26 cellular contexts compared by ENCODE assay signal in the genomic region with DNA sequence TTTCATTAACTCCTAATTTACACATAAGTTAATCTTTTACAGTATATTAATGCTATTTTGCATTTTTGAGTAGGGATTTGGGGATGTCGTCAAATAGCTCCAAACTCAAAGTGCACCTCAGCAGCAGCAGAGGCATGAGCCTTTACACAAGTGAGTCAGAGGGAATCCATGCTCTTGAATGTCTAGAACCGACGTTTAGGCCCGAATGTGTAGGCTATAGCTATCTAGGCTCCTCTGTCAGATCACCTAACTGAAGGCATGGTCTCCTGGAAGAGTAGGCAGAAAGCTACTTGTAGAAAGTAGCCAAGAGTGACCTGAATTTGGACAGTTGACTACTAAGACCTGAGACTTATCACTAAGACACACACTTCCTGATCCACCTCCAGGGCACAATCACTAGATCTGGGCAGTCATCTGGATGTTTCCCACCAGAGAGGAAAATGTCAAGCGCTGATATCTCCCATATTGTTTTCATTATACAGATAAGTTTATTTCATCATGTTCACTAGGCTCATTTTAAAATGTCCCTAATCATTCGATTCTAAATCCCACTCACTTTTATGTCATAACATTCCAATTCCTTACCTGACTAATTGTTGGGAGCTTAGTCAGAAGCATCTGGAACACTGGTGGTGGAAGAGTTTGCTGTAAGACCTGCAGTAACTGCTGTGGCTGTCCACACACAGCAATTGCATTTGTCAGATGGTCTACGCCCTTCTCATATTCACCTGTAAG. TPM values are rescaled to one million over a fixed set of nuclear protein-coding genes. Genes with fewer than 3 reads are reported as not detected.
DNase-seq lines count a peak whose midpoint lies in the region; ATAC-seq, FAIRE-seq and TF ChIP-seq lines count a peak whose summit lies in the region.
"Had no signal": no experiment of that assay in that cellular context is flagged by ENCODE, and none has a peak within 500 bp of the region (broad histone marks: within the 10 kb centered on the region; RNA-seq: fewer than 3 reads in every experiment).

No MANE protein-coding gene starts in this region.

- H3K27ac Mint-ChIP-seq in activated T-cell treated with anti-CD3 and anti-CD28 coated beads, Interleukin-2, amount 50 U/mL, for 72 hours, result peak overlapping the region; percentile 79
- H3K27ac Mint-ChIP-seq: B cell, GM23338, WTC11 had no signal

- FAIRE-seq in K562 (lab: Jason Lieb, UNC) (peak; percentile 72), HepG2 (lab: Jason Lieb, UNC) (no peak)
- FAIRE-seq: A549, endometrium, urothelium cell line had no signal

- BruUV-seq in Panc1 (replicated peaks; lab: Mats Ljungman, UMichigan) (no TSS peak), K562 (replicated peaks; lab: Mats Ljungman, UMichigan) (no TSS peak), HepG2 (replicated peaks; lab: Mats Ljungman, UMichigan) (TSS peak; percentile 1)

- peaks cover 24% of the 10 kb centered on the region for H3K4me1 Mint-ChIP-seq in activated T-cell treated with anti-CD3 and anti-CD28 coated beads, Interleukin-2, amount 50 U/mL, for 72 hours (ENCODE audit: low read depth)
- H3K4me1 Mint-ChIP-seq: B cell, GM23338, WTC11 had no signal

- TF ChIP-seq POLR2A in K562 (conservative IDR thresholded peaks at IDR 0.05), result no peak
- TF ChIP-seq POLR2A in HepG2 (IDR thresholded peaks at IDR 0.05; ENCODE audit: insufficient read depth in 1 of 2, low read depth in 2 of 2, low read length in 2 of 2), result no peak

- H3K9me1 ChIP-seq in K562 (ENCODE audit: control insufficient read depth, insufficient read depth, low read length), result peaks cover 3% of the 10 kb centered on the region

- no peaks in the 10 kb centered on the region for H3K27me3 Mint-ChIP-seq in activated T-cell treated with anti-CD3 and anti-CD28 coated beads, Interleukin-2, amount 50 U/mL, for 72 hours (ENCODE audit: low read depth)
- H3K27me3 Mint-ChIP-seq: B cell had no signal

- POLR2A ChIA-PET in Panc1 (lab: Charles Lee), result interaction anchor here (0.6 kb wide), 1 partner anchor 39 kb away, joined by 3 read pairs; no protein-coding TSS in a partner anchor
- POLR2A ChIA-PET in K562 (lab: Yijun Ruan, JAX), result interaction anchor here (0.6 to 1.5 kb wide), 8 partner anchors 8 to 755 kb away, joined by 3 to 7 read pairs (median 4); no protein-coding TSS in a partner anchor
- POLR2A ChIA-PET in HepG2 (lab: Yijun Ruan, JAX), result interaction anchor here (2.2 kb wide), 1 partner anchor 15 kb away, joined by 7 read pairs; the partner anchor contains the start of gene TOMM20

- no peak for ATAC-seq in activated T-cell treated with anti-CD3 and anti-CD28 coated beads, Interleukin-2, amount 50 U/mL, for 72 hours (replicated peaks in 1 of 2)
- ATAC-seq in Panc1, result no peak
- ATAC-seq in K562, result peak; percentile 84
- no peak for ATAC-seq in HepG2
- ATAC-seq: A549, GM23338, WTC11 had no signal

- H2AFZ ChIP-seq in K562 (ENCODE audit: low read depth, low read length) (no peak overlapping the region), HepG2 (ENCODE audit: low read length) (no peak overlapping the region)
- H2AFZ ChIP-seq: GM23338 had no signal

- H3K4me3 Mint-ChIP-seq in activated T-cell treated with anti-CD3 and anti-CD28 coated beads, Interleukin-2, amount 50 U/mL, for 72 hours, result no peak overlapping the region
- H3K4me3 Mint-ChIP-seq: B cell, GM23338, WTC11 had no signal

- H3K9ac ChIP-seq in K562 (ENCODE audit: insufficient read depth in 1 of 2, low read depth in 2 of 2, low read length in 2 of 2), result peak overlapping the region in 1 of 2 experiments; percentile 35; a peak in 2 of 4 replicates
- H3K9ac ChIP-seq in HepG2 (ENCODE audit: insufficient read depth, low read depth, low read length), result no peak overlapping the region

- H3K4me1 ChIP-seq in Panc1 (ENCODE audit: control insufficient read depth, insufficient read depth, low read length) (0 out of 2 replicates have a peak, but pooled peaks cover 4% of the 10 kb centered on the region), K562 (replicated peaks in 1 of 2; ENCODE audit: control insufficient read depth in 2 of 2, insufficient read depth in 2 of 2, low read length in 2 of 2) (peaks cover 9 to 16% of the 10 kb centered on the region in 2 experiments; a peak in 4 of 5 replicates), HepG2 (ENCODE audit: insufficient read depth, low read length) (peaks cover 9% of the 10 kb centered on the region; the same call in 1 of the 2 replicates)
- H3K4me1 ChIP-seq: Peyer's patch, SJSA1, suprapubic skin had no signal

- H3K9me3 ChIP-seq in Panc1 (ENCODE audit: control insufficient read depth, insufficient read depth, low read depth, low read length) (no peaks in the 10 kb centered on the region), K562 (replicated peaks; ENCODE audit: control insufficient read depth, insufficient read depth, low read depth, low read length) (no peaks in the 10 kb centered on the region), HepG2 (ENCODE audit: low read length) (no peaks in the 10 kb centered on the region)
- H3K9me3 ChIP-seq: A549, Peyer's patch, SJSA1, suprapubic skin had no signal

- TF ChIP-seq EP300 in K562 (IDR thresholded peaks at IDR 0.05; ENCODE audit: low read length) (peak; percentile 95), HepG2 (IDR thresholded peaks at IDR 0.05; ENCODE audit: low read depth in 2 of 2, low read length in 2 of 2) (no peak), HepG2 (CRISPR knock-in tag; IDR thresholded peaks at IDR 0.05; ENCODE audit: borderline replicate concordance) (no peak)

- H3K79me2 ChIP-seq in K562 (ENCODE audit: control insufficient read depth, insufficient read depth, low read length), result peaks cover 61% of the 10 kb centered on the region
- peaks cover 44% of the 10 kb centered on the region for H3K79me2 ChIP-seq in HepG2 (ENCODE audit: insufficient read depth, low read length)

- H3K27ac ChIP-seq in Panc1 (ENCODE audit: low read length), result peak overlapping the region; percentile 49; the same call in 1 of the 2 replicates
- peak overlapping the region; percentile 79 for H3K27ac ChIP-seq in K562 (ENCODE audit: extremely low read depth, low read depth, low read length)
- no peak overlapping the region for H3K27ac ChIP-seq in HepG2 (ENCODE audit: extremely low read length, insufficient read depth, low read length)
- H3K27ac ChIP-seq: cardiac muscle cell, Peyer's patch, SJSA1, suprapubic skin had no signal

- in situ Hi-C loops in Panc1 (cut with HindIII; ENCODE audit: low pct_unique_long_range_greater_than_20kb, low sequenced_read_pairs) (no loop called here), K562 (cut with MboI) (no loop called here), HepG2 (cut with HindIII; ENCODE audit: extremely low pct_ligation_motif_present, low pct_unique_long_range_greater_than_20kb) (no loop called here)

- intact Hi-C loops in Panc1 (cut with micrococcal nuclease; ENCODE audit: unreplicated experiment), result no loop called here
- intact Hi-C loops in K562 (cut with micrococcal nuclease), result no loop called here
- intact Hi-C loops in HepG2 (cut with micrococcal nuclease; ENCODE audit: unreplicated experiment), result no loop called here

- no peak overlapping the region for H3K4me3 ChIP-seq in Panc1 (ENCODE audit: low read depth in 2 of 2, low read length in 2 of 2)
- no peak overlapping the region for H3K4me3 ChIP-seq in K562
- no peak overlapping the region for H3K4me3 ChIP-seq in HepG2 (replicated peaks in 1 of 3; ENCODE audit: insufficient read depth in 1 of 3, low read depth in 2 of 3, low read length in 3 of 3)
- H3K4me3 ChIP-seq: A549, cardiac muscle cell, GM23338, Peyer's patch, SJSA1, skin epidermis, suprapubic skin had no signal

- CTCF ChIA-PET in Panc1 (lab: Charles Lee), result no interaction called here
- CTCF ChIA-PET in K562 (lab: Yijun Ruan, JAX; ENCODE audit: low intra/inter-chr PET ratio), result no interaction called here
- CTCF ChIA-PET in HepG2 (lab: Yijun Ruan, JAX; ENCODE audit: low intra/inter-chr PET ratio, low total read pairs), result no interaction called here

- no peaks in the 10 kb centered on the region for H3K9me3 Mint-ChIP-seq in activated T-cell treated with anti-CD3 and anti-CD28 coated beads, Interleukin-2, amount 50 U/mL, for 72 hours
- H3K9me3 Mint-ChIP-seq: GM23338, WTC11 had no signal

- peaks cover 48% of the 10 kb centered on the region for H3K36me3 ChIP-seq in Panc1 (ENCODE audit: control insufficient read depth, insufficient read depth, low read length)
- peaks cover 94% of the 10 kb centered on the region for H3K36me3 ChIP-seq in K562 (ENCODE audit: control insufficient read depth, insufficient read depth, low read length)
- H3K36me3 ChIP-seq in HepG2 (replicated peaks in 1 of 2; ENCODE audit: control insufficient read depth in 1 of 2, insufficient read depth in 2 of 2, low read length in 2 of 2), result peaks cover 23 to 87% of the 10 kb centered on the region in 2 experiments

- no peak for DNase-seq in activated T-cell treated with anti-CD3 and anti-CD28 coated beads, Interleukin-2, amount 50 U/mL, for 72 hours
- DNase-seq in activated T-cell treated with anti-CD3 and anti-CD28 coated beads for 4 hours (no peak), Panc1 (ENCODE audit: low read depth, low spot score) (no peak), K562 (ENCODE audit: extremely low read depth in 1 of 4, low spot score in 3 of 4) (peak; percentile 45 to 84 (median 62)), HepG2 (ENCODE audit: low spot score) (no peak), HT-29 (ENCODE audit: low spot score) (no peak), NOMO-1 treated with DMSO at 0.1 percent for 48 hours (lab: John Stamatoyannopoulos, UW; ENCODE audit: unreplicated experiment) (no peak), NCI-H2171 treated with DMSO at 0.1 percent for 48 hours (lab: John Stamatoyannopoulos, UW) (no peak)
- DNase-seq: activated CD4-positive, alpha-beta T cell treated with anti-CD3 and anti-CD28 coated beads, Interleukin-2, amount 50 U/mL, for 4 hours; amygdala; cortex of kidney; DMS53; GF-D8; NCI-H1694; NCI-H524; Peyer's patch had no signal

- WGBS in K562 (ENCODE audit: insufficient coverage, low coverage, missing lambda C conversion rate), result 24% methylated on average over 7 of the region's 7 CpGs
- 97% methylated on average over 7 of the region's 7 CpGs for WGBS in HepG2 (ENCODE audit: low lambda C conversion rate)

- H4K20me1 ChIP-seq in K562 (replicated peaks; ENCODE audit: control insufficient read depth, insufficient read depth, low read length) (no peaks in the 10 kb centered on the region), HepG2 (ENCODE audit: insufficient read depth, low read length) (peaks cover 68% of the 10 kb centered on the region)

- TF ChIP-seq RAD21 in K562 (CRISPR knock-in tag; conservative IDR thresholded peaks at IDR 0.05 in 1 of 2, IDR thresholded peaks at IDR 0.05 in 1 of 2) (peak in 1 of 2 experiments; percentile 5; a peak in 1 of 4 replicates), HepG2 (CRISPR knock-in tag; IDR thresholded peaks at IDR 0.05) (no peak)

- TF ChIP-seq CTCF in Panc1 (IDR thresholded peaks at IDR 0.05) (no peak), K562 (IDR thresholded peaks at IDR 0.05 in 2 of 3, conservative IDR thresholded peaks at IDR 0.05 in 1 of 3; ENCODE audit: insufficient read depth in 2 of 3, low read depth in 1 of 3, low read length in 3 of 3) (no peak), HepG2 (CRISPR knock-in tag; IDR thresholded peaks at IDR 0.05) (no peak)

- no peaks in the 10 kb centered on the region for H3K27me3 ChIP-seq in Panc1 (ENCODE audit: control insufficient read depth, insufficient read depth, low read length)
- no peaks in the 10 kb centered on the region for H3K27me3 ChIP-seq in K562 (ENCODE audit: control insufficient read depth in 2 of 2, insufficient read depth in 2 of 2, low read length in 2 of 2)
- H3K27me3 ChIP-seq in HepG2 (ENCODE audit: control insufficient read depth in 1 of 2, insufficient read depth in 2 of 2, low read length in 2 of 2), result no peaks in the 10 kb centered on the region
- H3K27me3 ChIP-seq: cardiac muscle cell, Peyer's patch, SJSA1, suprapubic skin had no signal

- H3K4me2 ChIP-seq in K562 (ENCODE audit: insufficient read depth, low read length) (peak overlapping the region; percentile 31; the same call in 1 of the 2 replicates), HepG2 (ENCODE audit: low read depth, low read length) (no peak overlapping the region)
- H3K4me2 ChIP-seq: A549, GM23338 had no signal

- H3K36me3 Mint-ChIP-seq in activated T-cell treated with anti-CD3 and anti-CD28 coated beads, Interleukin-2, amount 50 U/mL, for 72 hours (ENCODE audit: insufficient read depth in 2 of 2), result peaks cover 8 to 51% of the 10 kb centered on the region in 2 donors

RNA-seq across cellular contexts. Expression of gene TOMM20, which starts 15.3 kb away (rescaled TPM):
- 100 to 1,000 TPM; 140 to 154 TPM for total RNA-seq in activated T-cell treated with anti-CD3 and anti-CD28 coated beads, Interleukin-2, amount 50 U/mL, for 72 hours
- total RNA-seq in Panc1 (2021; ENCODE audit: unreplicated experiment) (101 TPM), K562 (2014; rRNA removed) (136 and 154 TPM in 2 replicates), K562 (2014; rRNA removed; fragmentation: Illumina TruSeq; extraction: Trizol) (165 and 211 TPM in 2 replicates), K562 (2015; rRNA removed; fragmentation: Illumina TruSeq; extraction: Trizol) (124 and 131 TPM in 2 replicates), K562 (2021) (222 and 252 TPM in 2 replicates), HepG2 (2016; rRNA removed; fragmentation: Illumina TruSeq; extraction: Trizol) (138 and 153 TPM in 2 replicates)
- 73.5 TPM for polyA plus RNA-seq in Panc1 (2012; ENCODE audit: insufficient read length)
- 63.5 and 133 TPM in 2 replicates for total RNA-seq in K562 (2011; cell fraction: chromatin; rRNA removed; ENCODE audit: low replicate concordance)
- total RNA-seq in K562 (2011; cell fraction: nucleolus; rRNA removed), result 96.9 and 106 TPM in 2 replicates
- 165 and 259 TPM in 2 replicates for total RNA-seq in K562 (2011; cell fraction: nucleoplasm; rRNA removed)
- polyA plus RNA-seq in K562 (2011; rRNA removed) (334 and 469 TPM in 2 replicates), K562 (2014; fragmentation: Illumina TruSeq; extraction: Trizol) (231 and 254 TPM in 2 replicates), K562 (2014; fragmentation: Nextera tagmentation; extraction: Ambion mirVana) (100 to 1,000 TPM in 1 of 2 experiments, 10 to 100 TPM in 1; 70.6 to 102 TPM), K562 (2014; rRNA removed) (159 and 165 TPM in 2 replicates), HepG2 (2011; rRNA removed) (298 and 376 TPM in 2 replicates)
- polyA plus RNA-seq in K562 (2011; cell fraction: cytosol; rRNA removed), result 47.6 and 124 TPM in 2 replicates
- 46.1 and 107 TPM in 2 replicates for polyA plus RNA-seq in K562 (2011; cell fraction: nucleus; rRNA removed)
- 197 and 293 TPM in 2 replicates for polyA plus RNA-seq in K562 (2012)
- polyA minus RNA-seq in K562 (2011; rRNA and poly(A)+ RNA removed), result 154 and 231 TPM in 2 replicates
- 110 and 119 TPM in 2 replicates for polyA minus RNA-seq in K562 (2011; cell fraction: cytosol; rRNA and poly(A)+ RNA removed)
- 35.9 and 64.5 TPM in 2 replicates for polyA minus RNA-seq in K562 (2011; cell fraction: nucleus; rRNA and poly(A)+ RNA removed)
- total RNA-seq in HepG2 (2016; cell fraction: cytosol; rRNA removed; fragmentation: Illumina TruSeq; extraction: Trizol; ENCODE audit: low read depth), result 69.4 and 87.9 TPM in 2 replicates
- 150 and 155 TPM in 2 replicates for total RNA-seq in HepG2 (2016; cell fraction: insoluble cytoplasmic fraction; rRNA removed; fragmentation: Illumina TruSeq; extraction: Trizol)
- total RNA-seq in HepG2 (2016; cell fraction: membrane; rRNA removed; fragmentation: Illumina TruSeq; extraction: Trizol), result 161 and 181 TPM in 2 replicates
- total RNA-seq in HepG2 (2016; cell fraction: nucleus; rRNA removed; fragmentation: Illumina TruSeq; extraction: Trizol), result 122 and 141 TPM in 2 replicates
- polyA plus RNA-seq in HepG2 (2011; cell fraction: cytosol; rRNA removed), result 138 and 172 TPM in 2 replicates
- polyA plus RNA-seq in HepG2 (2011; cell fraction: nucleus; rRNA removed), result 48.3 and 58.7 TPM in 2 replicates
- 275 and 344 TPM in 2 replicates for polyA plus RNA-seq in HepG2 (2012)
- 107 and 127 TPM in 2 replicates for polyA plus RNA-seq in HepG2 (2016; cell fraction: cytosol; fragmentation: Illumina TruSeq; extraction: Trizol; ENCODE audit: low read depth)
- 138 and 146 TPM in 2 replicates for polyA plus RNA-seq in HepG2 (2016; cell fraction: insoluble cytoplasmic fraction; fragmentation: Illumina TruSeq; extraction: Trizol; ENCODE audit: low read depth)
- 182 and 204 TPM in 2 replicates for polyA plus RNA-seq in HepG2 (2016; cell fraction: membrane; fragmentation: Illumina TruSeq; extraction: Trizol; ENCODE audit: low read depth)
- polyA plus RNA-seq in HepG2 (2016; cell fraction: nucleus; fragmentation: Illumina TruSeq; extraction: Trizol; ENCODE audit: insufficient read depth, low read depth), result 192 and 196 TPM in 2 replicates
- 29.6 and 82.1 TPM in 2 replicates for polyA minus RNA-seq in HepG2 (2011; rRNA and poly(A)+ RNA removed; ENCODE audit: low replicate concordance)
- 136 and 144 TPM in 2 replicates for polyA minus RNA-seq in HepG2 (2011; cell fraction: cytosol; rRNA and poly(A)+ RNA removed)
- polyA minus RNA-seq in HepG2 (2011; cell fraction: nucleus; rRNA and poly(A)+ RNA removed), result 77.8 and 97.8 TPM in 2 replicates
- total RNA-seq in HT-29 (2014; rRNA removed; shearing (Covaris generic)), result 47.0 and 49.0 TPM in 2 replicates

RNA-seq across cellular contexts. Expression of gene RBM34, which starts 47.7 kb away (rescaled TPM):
- total RNA-seq in activated T-cell treated with anti-CD3 and anti-CD28 coated beads, Interleukin-2, amount 50 U/mL, for 72 hours, result 100 to 1,000 TPM; 127 to 128 TPM
- total RNA-seq in Panc1 (2021; ENCODE audit: unreplicated experiment) (104 TPM), K562 (2014; rRNA removed) (96.6 and 98.2 TPM in 2 replicates), K562 (2014; rRNA removed; fragmentation: Illumina TruSeq; extraction: Trizol) (135 and 160 TPM in 2 replicates), K562 (2015; rRNA removed; fragmentation: Illumina TruSeq; extraction: Trizol) (154 and 162 TPM in 2 replicates), K562 (2021) (116 and 118 TPM in 2 replicates), HepG2 (2016; rRNA removed; fragmentation: Illumina TruSeq; extraction: Trizol) (73.0 and 105 TPM in 2 replicates)
- polyA plus RNA-seq in Panc1 (2012; ENCODE audit: insufficient read length), result 71.5 TPM
- total RNA-seq in K562 (2011; cell fraction: chromatin; rRNA removed; ENCODE audit: low replicate concordance), result 85.0 and 159 TPM in 2 replicates
- 54.9 and 55.4 TPM in 2 replicates for total RNA-seq in K562 (2011; cell fraction: nucleolus; rRNA removed)
- total RNA-seq in K562 (2011; cell fraction: nucleoplasm; rRNA removed), result 63.6 and 66.9 TPM in 2 replicates
- polyA plus RNA-seq in K562 (2011; rRNA removed) (57.7 and 64.0 TPM in 2 replicates), K562 (2014; fragmentation: Illumina TruSeq; extraction: Trizol) (145 and 178 TPM in 2 replicates), K562 (2014; fragmentation: Nextera tagmentation; extraction: Ambion mirVana) (100 to 1,000 TPM; 116 to 141 TPM), K562 (2014; rRNA removed) (99.9 and 124 TPM in 2 replicates), HepG2 (2011; rRNA removed) (29.5 and 34.7 TPM in 2 replicates)
- polyA plus RNA-seq in K562 (2011; cell fraction: cytosol; rRNA removed), result 24.3 and 29.9 TPM in 2 replicates
- 26.5 and 31.5 TPM in 2 replicates for polyA plus RNA-seq in K562 (2011; cell fraction: nucleus; rRNA removed)
- 146 and 159 TPM in 2 replicates for polyA plus RNA-seq in K562 (2012)
- polyA minus RNA-seq in K562 (2011; rRNA and poly(A)+ RNA removed), result 26.5 and 35.5 TPM in 2 replicates
- polyA minus RNA-seq in K562 (2011; cell fraction: cytosol; rRNA and poly(A)+ RNA removed), result 15.4 and 17.8 TPM in 2 replicates
- polyA minus RNA-seq in K562 (2011; cell fraction: nucleus; rRNA and poly(A)+ RNA removed), result 34.7 and 56.6 TPM in 2 replicates
- total RNA-seq in HepG2 (2016; cell fraction: cytosol; rRNA removed; fragmentation: Illumina TruSeq; extraction: Trizol; ENCODE audit: low read depth), result 20.7 and 28.7 TPM in 2 replicates
- total RNA-seq in HepG2 (2016; cell fraction: insoluble cytoplasmic fraction; rRNA removed; fragmentation: Illumina TruSeq; extraction: Trizol), result 75.9 and 117 TPM in 2 replicates
- total RNA-seq in HepG2 (2016; cell fraction: membrane; rRNA removed; fragmentation: Illumina TruSeq; extraction: Trizol), result 40.3 and 46.0 TPM in 2 replicates
- 53.9 and 58.5 TPM in 2 replicates for total RNA-seq in HepG2 (2016; cell fraction: nucleus; rRNA removed; fragmentation: Illumina TruSeq; extraction: Trizol)
- 33.1 and 35.4 TPM in 2 replicates for polyA plus RNA-seq in HepG2 (2011; cell fraction: cytosol; rRNA removed)
- polyA plus RNA-seq in HepG2 (2011; cell fraction: nucleus; rRNA removed), result 17.2 and 19.6 TPM in 2 replicates
- polyA plus RNA-seq in HepG2 (2012), result 66.2 and 93.3 TPM in 2 replicates
- polyA plus RNA-seq in HepG2 (2016; cell fraction: cytosol; fragmentation: Illumina TruSeq; extraction: Trizol; ENCODE audit: low read depth), result 25.6 and 27.5 TPM in 2 replicates
- 124 and 129 TPM in 2 replicates for polyA plus RNA-seq in HepG2 (2016; cell fraction: insoluble cytoplasmic fraction; fragmentation: Illumina TruSeq; extraction: Trizol; ENCODE audit: low read depth)
- 42.1 and 46.7 TPM in 2 replicates for polyA plus RNA-seq in HepG2 (2016; cell fraction: membrane; fragmentation: Illumina TruSeq; extraction: Trizol; ENCODE audit: low read depth)
- polyA plus RNA-seq in HepG2 (2016; cell fraction: nucleus; fragmentation: Illumina TruSeq; extraction: Trizol; ENCODE audit: insufficient read depth, low read depth), result 66.9 and 70.6 TPM in 2 replicates
- polyA minus RNA-seq in HepG2 (2011; rRNA and poly(A)+ RNA removed; ENCODE audit: low replicate concordance), result 14.6 and 22.5 TPM in 2 replicates
- 9.6 and 17.9 TPM in 2 replicates for polyA minus RNA-seq in HepG2 (2011; cell fraction: cytosol; rRNA and poly(A)+ RNA removed)
- 50.9 and 51.7 TPM in 2 replicates for polyA minus RNA-seq in HepG2 (2011; cell fraction: nucleus; rRNA and poly(A)+ RNA removed)
- 34.9 and 43.7 TPM in 2 replicates for total RNA-seq in HT-29 (2014; rRNA removed; shearing (Covaris generic))

Comparison
In these comparisons a context has a peak if more than half of its experiments do, and no peak if none do; other contexts are left out.
1. DNase-seq: peak in K562 (4 of 4); none in activated T-cell treated with anti-CD3 and anti-CD28 coated beads, Interleukin-2, amount 50 U/mL, for 72 hours (0 of 2), activated T-cell treated with anti-CD3 and anti-CD28 coated beads for 4 hours (single experiment), Panc1 (single experiment), HepG2 (single experiment), HT-29 (single experiment), NOMO-1 treated with DMSO at 0.1 percent for 48 hours (single experiment) and NCI-H2171 treated with DMSO at 0.1 percent for 48 hours (single experiment).